2 cellular contexts compared by ENCODE assay signal in genomic region chr3:13073976-13074375, GRCh38.
TF ChIP-seq lines count a peak whose summit lies in the region.

No MANE protein-coding gene starts in this region.

TF ChIP-seq in K562, 482 proteins besides CTCF, POLR2A, EP300 and RAD21 (continued from another document and continues in another):
- TF ChIP-seq, protein P1, sequence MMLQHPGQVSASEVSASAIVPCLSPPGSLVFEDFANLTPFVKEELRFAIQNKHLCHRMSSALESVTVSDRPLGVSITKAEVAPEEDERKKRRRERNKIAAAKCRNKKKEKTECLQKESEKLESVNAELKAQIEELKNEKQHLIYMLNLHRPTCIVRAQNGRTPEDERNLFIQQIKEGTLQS (IDR thresholded peaks at IDR 0.05), result peak; percentile 54; the same call in 1 of the 2 replicates
- TF ChIP-seq, protein P1 (CRISPR knock-in tag; conservative IDR thresholded peaks at IDR 0.05), result no peak
- TF ChIP-seq, protein P2, sequence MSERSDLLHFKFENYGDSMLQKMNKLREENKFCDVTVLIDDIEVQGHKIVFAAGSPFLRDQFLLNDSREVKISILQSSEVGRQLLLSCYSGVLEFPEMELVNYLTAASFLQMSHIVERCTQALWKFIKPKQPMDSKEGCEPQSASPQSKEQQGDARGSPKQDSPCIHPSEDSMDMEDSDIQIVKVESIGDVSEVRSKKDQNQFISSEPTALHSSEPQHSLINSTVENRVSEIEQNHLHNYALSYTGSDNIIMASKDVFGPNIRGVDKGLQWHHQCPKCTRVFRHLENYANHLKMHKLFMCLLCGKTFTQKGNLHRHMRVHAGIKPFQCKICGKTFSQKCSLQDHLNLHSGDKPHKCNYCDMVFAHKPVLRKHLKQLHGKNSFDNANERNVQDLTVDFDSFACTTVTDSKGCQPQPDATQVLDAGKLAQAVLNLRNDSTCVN (CRISPR knock-in tag; IDR thresholded peaks at IDR 0.05), result no peak
- TF ChIP-seq TRIM28 (IDR thresholded peaks at IDR 0.05) (peak; percentile 68; the same call in 1 of the 2 replicates), BHLHE40 (IDR thresholded peaks at IDR 0.05; ENCODE audit: low read length) (peak; percentile 35; the same call in 1 of the 2 replicates), L3MBTL2 (IDR thresholded peaks at IDR 0.05) (peak; percentile 53), CEBPG (CRISPR knock-in tag; IDR thresholded peaks at IDR 0.05) (peak; percentile 79; the same call in 1 of the 2 replicates), CEBPG (tag; conservative IDR thresholded peaks at IDR 0.05 in 1 of 2, IDR thresholded peaks at IDR 0.05 in 1 of 2) (peak in 1 of 2 experiments; percentile 38; a peak in 1 of 4 replicates), HMG20B (CRISPR knock-in tag; IDR thresholded peaks at IDR 0.05) (no peak), USF1 (CRISPR knock-in tag; IDR thresholded peaks at IDR 0.05) (0 out of 2 replicates have a peak, but pooled peaks have one; percentile 26), TARDBP (IDR thresholded peaks at IDR 0.05) (no peak)

TF ChIP-seq in neural cell, 6 proteins besides CTCF, POLR2A, EP300 and RAD21 (continued from another document):
- no peak for TF ChIP-seq REST (IDR thresholded peaks at IDR 0.05; ENCODE audit: borderline replicate concordance)
